14 cellular contexts compared by ENCODE assay signal in the genomic region with DNA sequence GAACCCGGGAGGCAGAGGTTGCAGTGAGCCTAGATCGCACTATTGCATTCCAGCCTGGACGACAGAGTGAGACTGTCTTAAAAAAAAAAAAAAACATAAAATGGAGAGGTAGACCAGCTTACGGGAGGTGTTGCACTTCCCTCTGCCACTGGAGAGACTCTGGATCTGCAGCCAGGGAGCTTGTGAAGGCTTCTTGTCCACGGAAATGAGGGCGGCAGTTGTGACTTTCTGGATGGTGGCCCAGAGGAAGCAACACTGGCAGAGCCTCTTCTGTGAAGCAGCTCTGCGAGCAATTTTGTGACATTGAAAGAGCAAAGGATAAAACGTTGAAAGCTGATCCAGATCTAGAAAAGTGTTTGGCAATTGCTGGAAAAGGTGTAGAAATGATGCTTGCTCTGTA. TPM values are rescaled to one million over a fixed set of nuclear protein-coding genes. Genes with fewer than 3 reads are reported as not detected.
A peak's percentile ranks its signal among the peaks of the same experiment; 100 is the strongest.
DNase-seq lines count a peak whose midpoint lies in the region; ATAC-seq and FAIRE-seq lines count a peak whose summit lies in the region.
"Had no signal": no experiment of that assay in that cellular context is flagged by ENCODE, and none has a peak within 500 bp of the region (broad histone marks: within the 10 kb centered on the region; RNA-seq: fewer than 3 reads in every experiment).

No MANE protein-coding gene starts in this region.

- peak; percentile 45 for ATAC-seq in left colon
- ATAC-seq in GM18907 (IDR thresholded peaks at IDR 0.05; ENCODE audit: unreplicated experiment): no peak
- no peak for ATAC-seq in HG02610 (IDR thresholded peaks at IDR 0.05; ENCODE audit: unreplicated experiment)
- ATAC-seq: stimulated activated naive CD8-positive, alpha-beta T cell treated with anti-CD3 and anti-CD28 coated beads, Interleukin-15, Interleukin-2, amounts not matched to agents 100 U/mL and 50 U/mL, for 24 hours had no signal

- H3K4me1 ChIP-seq in small intestine (ENCODE audit: control insufficient read depth in 2 of 2, insufficient read depth in 1 of 2, low read depth in 1 of 2, low read length in 1 of 2): peaks cover 2 to 4% of the 10 kb centered on the region in 2 donors

- FAIRE-seq in small intestine (lab: Jason Lieb, UNC): no peak

- DNase-seq in Kasumi-1 (lab: John Stamatoyannopoulos, UW) (peak; percentile 31 to 44), cerebellum (ENCODE audit: low spot score) (peak; percentile 37), left colon (peak; percentile 45 to 70), small intestine (peak; percentile 46), NCI-H2107 (lab: John Stamatoyannopoulos, UW) (no peak), NCI-H1417 (lab: John Stamatoyannopoulos, UW) (no peak)
- DNase-seq: activated CD4-positive, alpha-beta T cell treated with anti-CD3 and anti-CD28 coated beads, Interleukin-2, amount 50 U/mL, for 4 hours; CD4-positive, CD25-positive, alpha-beta regulatory T cell; NCI-H2227 treated with DMSO at 0.1 percent for 48 hours; stimulated activated CD4-positive, alpha-beta T cell treated with anti-CD3 and anti-CD28 coated beads, Interleukin-4, amount 100 ng/mL, for 4 hours; stimulated activated naive CD8-positive, alpha-beta T cell treated with anti-CD3 and anti-CD28 coated beads, Interleukin-15, Interleukin-2, amounts not matched to agents 100 U/mL and 50 U/mL, for 24 hours had no signal

- H3K27ac ChIP-seq in small intestine (ENCODE audit: low read depth in 1 of 2, low read length in 1 of 2): peak overlapping the region; percentile 59 to 64

- H3K9me3 ChIP-seq in small intestine (ENCODE audit: control insufficient read depth, low read depth): no peaks in the 10 kb centered on the region

- intact Hi-C loops in left colon (cut with DNase I, micrococcal nuclease): no loop called here

- H3K4me3 ChIP-seq in small intestine (ENCODE audit: low read depth in 1 of 2, low read length in 2 of 2): no peak overlapping the region

- 16 to 47% (median 26%) methylated on average over 8 of the region's 8 CpGs for WGBS in small intestine, 3 donors

- no peaks in the 10 kb centered on the region for H3K27me3 ChIP-seq in small intestine (ENCODE audit: control insufficient read depth in 2 of 2, insufficient read depth in 2 of 2, low read length in 2 of 2)

- H3K36me3 ChIP-seq in small intestine (ENCODE audit: control insufficient read depth in 2 of 2, insufficient read depth in 2 of 2, low read length in 2 of 2): no peaks in the 10 kb centered on the region

RNA-seq across cellular contexts. Expression of gene SPINT2, which starts 10.4 kb away (rescaled TPM):
- 53.1 TPM for total RNA-seq in cerebellum
- total RNA-seq in left colon: 100 to 1,000 TPM; 852 to 964 TPM
- polyA plus RNA-seq in small intestine: 100 to 1,000 TPM; 263 to 434 (median 414) TPM

RNA-seq across cellular contexts. Expression of gene PPP1R14A, which starts 18.6 kb away (rescaled TPM):
- total RNA-seq in cerebellum: 1.5 TPM
- total RNA-seq in left colon: 10 to 100 TPM in 1 of 2 donors, 1 to 10 TPM in 1; 7.1 to 38.3 TPM
- polyA plus RNA-seq in small intestine: 10 to 100 TPM in 2 of 3 donors, 1 to 10 TPM in 1; 8.7 to 31.8 (median 15.4) TPM
- total RNA-seq: H4 had no signal
- polyA plus RNA-seq: CD4-positive, CD25-positive, alpha-beta regulatory T cell had no signal

RNA-seq across cellular contexts. Expression of gene C19orf33, which starts 29.3 kb away (rescaled TPM):
- total RNA-seq in cerebellum (not detected), left colon (100 to 1,000 TPM; 276 to 333 TPM)
- 1,000 to 10,000 TPM in 2 of 3 donors, 100 to 1,000 TPM in 1; 478 to 2,753 (median 1,798) TPM for polyA plus RNA-seq in small intestine
- total RNA-seq: CD4-positive, CD25-positive, alpha-beta regulatory T cell; H4 had no signal
- polyA plus RNA-seq: CD4-positive, CD25-positive, alpha-beta regulatory T cell had no signal

RNA-seq across cellular contexts. Expression of gene YIF1B, which starts 41.0 kb away (rescaled TPM):
- total RNA-seq in cerebellum: 25.5 TPM
- total RNA-seq in left colon: 10 to 100 TPM; 24.1 to 27.6 TPM
- polyA plus RNA-seq in small intestine: 10 to 100 TPM; 13.0 to 73.1 (median 15.4) TPM

RNA-seq across cellular contexts. Expression of gene KCNK6, which starts 44.9 kb away (rescaled TPM):
- total RNA-seq in cerebellum: 1.7 TPM
- total RNA-seq in left colon: 10 to 100 TPM; 27.2 to 32.7 TPM
- 1 to 10 TPM; 2.7 to 7.5 (median 2.9) TPM for polyA plus RNA-seq in small intestine
- total RNA-seq: H4 had no signal

Comparison
In these comparisons a context has a peak if more than half of its experiments do, and no peak if none do; other contexts are left out.
1. DNase-seq: peak in Kasumi-1 (2 of 2), cerebellum (single experiment), left colon (2 of 2) and small intestine (single experiment); none in NCI-H2107 (single experiment) and NCI-H1417 (0 of 3).
2. RNA of gene SPINT2, which starts 10.4 kb away (total RNA-seq): 852 to 964 TPM in left colon; 53.1 TPM in cerebellum (single experiment); every median in the first group is over 10 times any median in the second.
3. RNA of gene C19orf33, which starts 29.3 kb away (total RNA-seq): 276 to 333 TPM in left colon; not detected in cerebellum (single experiment); every median in the first group is over 100 times any median in the second.